ENCODE assay signal across 20 cellular contexts in the genomic region with DNA sequence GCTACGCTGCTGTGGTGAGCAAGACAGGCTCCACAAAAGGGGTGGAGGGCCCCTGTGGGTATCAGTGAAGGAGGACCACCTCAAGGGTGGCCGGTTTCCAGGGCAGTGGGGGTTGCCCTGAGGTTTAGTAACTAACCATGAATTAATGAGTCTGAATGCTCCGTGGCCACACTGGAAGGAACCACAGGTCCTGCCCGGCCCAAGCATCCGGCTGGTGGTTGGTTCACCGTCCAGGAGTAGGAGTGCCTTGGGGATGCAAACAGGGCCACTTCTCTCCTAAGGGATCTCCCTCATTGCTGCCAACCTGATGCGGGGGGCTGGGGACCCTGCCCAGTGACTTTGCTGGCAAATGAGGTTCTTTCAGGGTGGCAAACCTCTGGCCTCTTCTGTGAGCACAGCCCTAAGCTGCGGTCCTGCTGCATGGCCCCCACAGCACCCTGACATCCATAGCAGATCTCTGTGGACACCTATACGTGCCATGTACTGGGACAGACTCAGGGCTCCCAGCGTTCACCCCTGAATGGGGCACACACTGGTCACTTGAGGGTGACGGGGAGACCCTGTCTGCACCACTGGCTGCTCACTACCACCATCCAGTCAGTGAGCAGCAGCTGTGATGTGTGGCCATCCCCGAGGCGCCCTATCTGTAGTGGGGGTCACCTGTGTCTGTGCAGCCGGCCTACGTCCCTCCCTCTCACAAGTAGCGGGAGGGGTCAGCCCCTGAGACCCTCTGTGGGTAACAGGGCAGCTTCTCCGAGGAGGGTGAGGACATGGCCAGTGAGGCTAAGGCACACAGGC. TPM values are rescaled to one million over a fixed set of nuclear protein-coding genes. Genes with fewer than 3 reads are reported as not detected.
DNase-seq lines count a peak whose midpoint lies in the region; ATAC-seq and TF ChIP-seq lines count a peak whose summit lies in the region.
"Had no signal": no experiment of that assay in that cellular context is flagged by ENCODE, and none has a peak within 500 bp of the region (broad histone marks: within the 10 kb centered on the region; RNA-seq: fewer than 3 reads in every experiment).

No MANE protein-coding gene starts in this region.

- H3K9me3 Mint-ChIP-seq in osteocyte (ENCODE audit: unreplicated experiment) = peaks cover 6% of the 10 kb centered on the region
- H3K9me3 Mint-ChIP-seq in activated CD8-positive, alpha-beta memory T cell treated with anti-CD3 and anti-CD28 coated beads, Interleukin-2, amount 10 ng/mL, durations not matched to agents 7 days and 5 days (ENCODE audit: low read depth) = peaks cover 6% of the 10 kb centered on the region

- ATAC-seq in left cardiac atrium = no peak
- no peak for ATAC-seq in mucosa of descending colon
- ATAC-seq in upper lobe of right lung = no peak
- no peak for ATAC-seq in activated CD8-positive, alpha-beta memory T cell treated with anti-CD3 and anti-CD28 coated beads, Interleukin-2, amount 10 ng/mL, durations not matched to agents 7 days and 5 days
- ATAC-seq: GM12878; heart left ventricle; naive thymus-derived CD8-positive, alpha-beta T cell had no signal

- H3K4me1 Mint-ChIP-seq in osteocyte (ENCODE audit: unreplicated experiment) = peaks cover 17% of the 10 kb centered on the region
- H3K4me1 Mint-ChIP-seq in activated CD8-positive, alpha-beta memory T cell treated with anti-CD3 and anti-CD28 coated beads, Interleukin-2, amount 10 ng/mL, durations not matched to agents 7 days and 5 days = peaks cover 11% of the 10 kb centered on the region

- H3K4me3 ChIP-seq in right atrium auricular region (no peak overlapping the region), coronary artery (no peak overlapping the region), mucosa of descending colon (no peak overlapping the region), upper lobe of right lung (no peak overlapping the region)
- H3K4me3 ChIP-seq: GM12878, heart left ventricle had no signal

- H3K9me3 ChIP-seq in right atrium auricular region (peaks cover 0 to 18% of the 10 kb centered on the region in 2 donors), mucosa of descending colon (peaks cover 3% of the 10 kb centered on the region), upper lobe of right lung (no peaks in the 10 kb centered on the region)

- no peak overlapping the region for H3K27ac ChIP-seq in right atrium auricular region
- H3K27ac ChIP-seq in coronary artery = no peak overlapping the region
- H3K27ac ChIP-seq in upper lobe of right lung = no peak overlapping the region
- H3K27ac ChIP-seq: heart left ventricle had no signal

- TF ChIP-seq CTCF in right atrium auricular region (IDR thresholded peaks at IDR 0.05) (no peak), coronary artery (IDR thresholded peaks at IDR 0.05) (no peak), mucosa of descending colon (IDR thresholded peaks at IDR 0.05) (no peak), upper lobe of right lung (IDR thresholded peaks at IDR 0.05) (no peak), osteocyte (IDR thresholded peaks at IDR 0.05) (no peak)

- H3K27me3 Mint-ChIP-seq in osteocyte (ENCODE audit: unreplicated experiment) = no peaks in the 10 kb centered on the region
- no peaks in the 10 kb centered on the region for H3K27me3 Mint-ChIP-seq in activated CD8-positive, alpha-beta memory T cell treated with anti-CD3 and anti-CD28 coated beads, Interleukin-2, amount 10 ng/mL, durations not matched to agents 7 days and 5 days
- H3K27me3 Mint-ChIP-seq: CD4-positive, alpha-beta memory T cell; naive thymus-derived CD8-positive, alpha-beta T cell had no signal

- DNase-seq in left cardiac atrium (peak; percentile 14), right atrium auricular region (ENCODE audit: low spot score) (no peak), coronary artery (ENCODE audit: low spot score) (peak; percentile 64), mucosa of descending colon (peak in 2 of 3 donors; percentile 9 to 31), upper lobe of right lung (peak; percentile 46), HuH-7 (ENCODE audit: low spot score) (no peak), osteocyte (ENCODE audit: extremely low spot score, unreplicated experiment) (no peak)
- DNase-seq in activated CD8-positive, alpha-beta memory T cell treated with anti-CD3 and anti-CD28 coated beads, Interleukin-2, amount 10 ng/mL, durations not matched to agents 7 days and 5 days = no peak
- DNase-seq: amygdala; CD4-positive, alpha-beta memory T cell; GF-D8; KG1; mammary epithelial cell; MV-4-11; NCI-H1694 treated with DMSO at 0.1 percent for 48 hours; NCI-H2227 treated with DMSO at 0.1 percent for 48 hours had no signal

- H3K36me3 Mint-ChIP-seq in osteocyte (ENCODE audit: unreplicated experiment) = peaks cover 15% of the 10 kb centered on the region
- H3K36me3 Mint-ChIP-seq in activated CD8-positive, alpha-beta memory T cell treated with anti-CD3 and anti-CD28 coated beads, Interleukin-2, amount 10 ng/mL, durations not matched to agents 7 days and 5 days = peaks cover 12% of the 10 kb centered on the region

- no peak overlapping the region for H3K27ac Mint-ChIP-seq in osteocyte (ENCODE audit: unreplicated experiment)
- H3K27ac Mint-ChIP-seq in activated CD8-positive, alpha-beta memory T cell treated with anti-CD3 and anti-CD28 coated beads, Interleukin-2, amount 10 ng/mL, durations not matched to agents 7 days and 5 days = no peak overlapping the region
- H3K27ac Mint-ChIP-seq: CD4-positive, alpha-beta memory T cell; T-helper 2 cell treated with Interferon-gamma antibody and Interleukin-4, amounts not matched to agents 5 μg/mL and 100 μg/mL, for 36 hours had no signal

- H3K4me3 Mint-ChIP-seq in osteocyte (ENCODE audit: unreplicated experiment) = no peak overlapping the region
- H3K4me3 Mint-ChIP-seq in activated CD8-positive, alpha-beta memory T cell treated with anti-CD3 and anti-CD28 coated beads, Interleukin-2, amount 10 ng/mL, durations not matched to agents 7 days and 5 days = no peak overlapping the region
- H3K4me3 Mint-ChIP-seq: CD4-positive, alpha-beta memory T cell; naive thymus-derived CD8-positive, alpha-beta T cell; T-helper 2 cell treated with Interferon-gamma antibody and Interleukin-4, amounts not matched to agents 5 μg/mL and 100 μg/mL, for 36 hours had no signal

- intact Hi-C loops in left cardiac atrium (cut with DNase I) (no loop called here), mucosa of descending colon (cut with DNase I, micrococcal nuclease) (no loop called here), upper lobe of right lung (cut with DNase I) (no loop called here)

- H3K27me3 ChIP-seq in right atrium auricular region = no peaks in the 10 kb centered on the region
- no peaks in the 10 kb centered on the region for H3K27me3 ChIP-seq in upper lobe of right lung
- H3K27me3 ChIP-seq: heart left ventricle had no signal

- CTCF ChIA-PET in activated CD8-positive, alpha-beta memory T cell treated with anti-CD3 and anti-CD28 coated beads, Interleukin-2, amount 10 ng/mL, durations not matched to agents 7 days and 5 days (lab: Charles Lee) = no interaction called here

- peaks cover 6% of the 10 kb centered on the region for H3K36me3 ChIP-seq in right atrium auricular region
- H3K36me3 ChIP-seq in mucosa of descending colon (ENCODE audit: low read depth) = no peaks in the 10 kb centered on the region
- peaks cover 4% of the 10 kb centered on the region for H3K36me3 ChIP-seq in upper lobe of right lung

- H3K4me1 ChIP-seq in right atrium auricular region (peaks cover 0 to 26% of the 10 kb centered on the region in 2 donors), mucosa of descending colon (ENCODE audit: low read depth) (peaks cover 10% of the 10 kb centered on the region), upper lobe of right lung (peaks cover 18% of the 10 kb centered on the region)

RNA-seq across cellular contexts. Expression of a gene that starts 41.6 kb away (rescaled TPM):
- total RNA-seq in left cardiac atrium (10 to 100 TPM; 14.3 to 19.3 TPM), right atrium auricular region (10 to 100 TPM; 19.0 to 25.8 TPM), mucosa of descending colon (10 to 100 TPM; 30.8 to 39.6 (median 32.2) TPM), upper lobe of right lung (33.2 TPM), osteocyte (42.6 and 43.0 TPM in 2 replicates)
- 1 to 10 TPM; 7.0 to 8.6 TPM for total RNA-seq in activated CD8-positive, alpha-beta memory T cell treated with anti-CD3 and anti-CD28 coated beads, Interleukin-2, amount 10 ng/mL, durations not matched to agents 7 days and 5 days

Comparison
In these comparisons a context has a peak if more than half of its experiments do, and no peak if none do; other contexts are left out.
1. DNase-seq: peak in left cardiac atrium (single experiment), coronary artery (single experiment), mucosa of descending colon (2 of 3) and upper lobe of right lung (single experiment); none in right atrium auricular region (single experiment), HuH-7 (single experiment), osteocyte (single experiment) and activated CD8-positive, alpha-beta memory T cell treated with anti-CD3 and anti-CD28 coated beads, Interleukin-2, amount 10 ng/mL, durations not matched to agents 7 days and 5 days (single experiment).